9 cellular contexts compared by ENCODE assay signal in the genomic region with DNA sequence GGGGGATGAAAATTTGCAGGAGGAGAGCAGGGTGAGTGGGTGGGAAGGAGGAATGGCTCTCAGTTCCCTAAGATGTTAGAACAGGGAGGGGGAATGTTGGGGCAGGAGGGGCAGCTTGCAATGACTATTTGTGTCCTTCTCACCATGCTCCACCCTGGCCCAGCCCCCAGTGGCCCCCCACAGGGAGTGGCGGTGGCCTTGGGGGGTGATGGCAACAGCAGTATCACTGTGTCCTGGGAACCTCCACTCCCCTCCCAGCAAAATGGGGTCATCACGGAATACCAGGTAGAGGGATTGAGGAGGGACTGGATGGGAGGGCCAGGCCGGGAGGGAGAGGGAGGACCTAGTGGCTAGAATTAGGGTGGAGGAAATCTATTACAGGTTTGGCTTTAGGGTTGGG. TPM values are rescaled to one million over a fixed set of nuclear protein-coding genes. Genes with fewer than 3 reads are reported as not detected.
DNase-seq lines count a peak whose midpoint lies in the region; ATAC-seq and TF ChIP-seq lines count a peak whose summit lies in the region.
"Had no signal": no experiment of that assay in that cellular context is flagged by ENCODE, and none has a peak within 500 bp of the region (broad histone marks: within the 10 kb centered on the region; RNA-seq: fewer than 3 reads in every experiment).

No MANE protein-coding gene starts in this region.

- no peak for ATAC-seq in IMR-90 (ENCODE audit: low read depth)
- ATAC-seq in natural killer cell treated with Interleukin-12 subunit alpha and Interleukin-12 subunit beta and Interleukin-15 and Interleukin-18, amount 100 ng/mL, for 72 hours: no peak

- dilution Hi-C loops in IMR-90 (cut with HindIII; ENCODE audit: low sequenced_read_pairs, unreplicated experiment): no loop called here

- H3K4ac ChIP-seq in IMR-90 (ENCODE audit: low read depth, low read length): peak overlapping the region; percentile 42

- H2BK15ac ChIP-seq in IMR-90 (ENCODE audit: low read depth, low read length): no peak overlapping the region

- no peak overlapping the region for H2AK5ac ChIP-seq in IMR-90 (ENCODE audit: low read depth, low read length)

- in situ Hi-C loops in IMR-90 (cut with MboI; ENCODE audit: low sequenced_read_pairs): loop anchor here (5.0 kb wide), 1 partner anchor 77 kb away; the partner anchor contains the start of gene CCDC15

- H3K4me1 Mint-ChIP-seq in chondrocyte (ENCODE audit: low read depth): peaks cover 20% of the 10 kb centered on the region
- H3K4me1 Mint-ChIP-seq in natural killer cell treated with Interleukin-12 subunit alpha and Interleukin-12 subunit beta and Interleukin-15 and Interleukin-18, amount 100 ng/mL, for 72 hours (ENCODE audit: low read depth in 2 of 2): peaks cover 14 to 17% of the 10 kb centered on the region in 2 donors

- H3K36me3 Mint-ChIP-seq in chondrocyte (ENCODE audit: low read depth): peaks cover 3% of the 10 kb centered on the region
- H3K36me3 Mint-ChIP-seq in natural killer cell treated with Interleukin-12 subunit alpha and Interleukin-12 subunit beta and Interleukin-15 and Interleukin-18, amount 100 ng/mL, for 72 hours: no peaks in the 10 kb centered on the region

- H2BK5ac ChIP-seq in IMR-90 (ENCODE audit: low read depth, low read length, poor library complexity, severe bottlenecking): no peak overlapping the region

- H2BK20ac ChIP-seq in IMR-90 (ENCODE audit: low read depth, low read length): no peak overlapping the region

- no peak overlapping the region for H4K5ac ChIP-seq in IMR-90 (ENCODE audit: low read depth, low read length)

- H2BK120ac ChIP-seq in IMR-90 (ENCODE audit: low read depth, low read length): no peak overlapping the region; the same call in 1 of the 2 replicates

- peak overlapping the region; percentile 67 for H3K4me3 Mint-ChIP-seq in chondrocyte (ENCODE audit: unreplicated experiment)
- peak overlapping the region; percentile 84 for H3K4me3 Mint-ChIP-seq in natural killer cell treated with Interleukin-12 subunit alpha and Interleukin-12 subunit beta and Interleukin-15 and Interleukin-18, amount 100 ng/mL, for 72 hours

- no peaks in the 10 kb centered on the region for H3K9me3 Mint-ChIP-seq in chondrocyte (ENCODE audit: low read depth)
- H3K9me3 Mint-ChIP-seq in natural killer cell treated with Interleukin-12 subunit alpha and Interleukin-12 subunit beta and Interleukin-15 and Interleukin-18, amount 100 ng/mL, for 72 hours: no peaks in the 10 kb centered on the region

- TF ChIP-seq POLR2A in IMR-90 (IDR thresholded peaks at IDR 0.05; ENCODE audit: low read depth, low read length): no peak

- no peaks in the 10 kb centered on the region for H4K20me1 ChIP-seq in IMR-90 (ENCODE audit: insufficient read depth, low read length)

- H3K4me3 ChIP-seq in BJ (ENCODE audit: low read depth, low read length): peak overlapping the region; percentile 68; the same call in 1 of the 2 replicates
- peak overlapping the region; percentile 58; the same call in 1 of the 2 replicates for H3K4me3 ChIP-seq in IMR-90 (ENCODE audit: insufficient read depth, low read depth, low read length)

- H3K9me3 ChIP-seq in IMR-90 (ENCODE audit: control insufficient read depth, insufficient read depth, low read length): no peaks in the 10 kb centered on the region

- peak overlapping the region; percentile 80; a peak in 3 of 4 replicates for H4K8ac ChIP-seq in IMR-90 (ENCODE audit: low read depth in 2 of 2, low read length in 2 of 2)

- H3K27ac Mint-ChIP-seq in chondrocyte (ENCODE audit: unreplicated experiment): no peak overlapping the region
- no peak overlapping the region for H3K27ac Mint-ChIP-seq in natural killer cell treated with Interleukin-12 subunit alpha and Interleukin-12 subunit beta and Interleukin-15 and Interleukin-18, amount 100 ng/mL, for 72 hours

- peaks cover 3% of the 10 kb centered on the region for H3K4me1 ChIP-seq in IMR-90 (ENCODE audit: control insufficient read depth, insufficient read depth, low read length)

- peaks cover 32% of the 10 kb centered on the region for H3K27me3 Mint-ChIP-seq in chondrocyte (ENCODE audit: low read depth)
- peaks cover 28 to 33% of the 10 kb centered on the region in 2 donors for H3K27me3 Mint-ChIP-seq in natural killer cell treated with Interleukin-12 subunit alpha and Interleukin-12 subunit beta and Interleukin-15 and Interleukin-18, amount 100 ng/mL, for 72 hours

- H3K56ac ChIP-seq in IMR-90 (ENCODE audit: extremely low read depth, insufficient read depth, low read length): peak overlapping the region; percentile 7; the same call in 1 of the 2 replicates

- no CpG with 5 or more reads among the region's 3 CpGs for WGBS in IMR-90 (ENCODE audit: extremely low coverage in 2 of 2, insufficient read length in 1 of 2), 2 experiments

- H3K9me1 ChIP-seq in IMR-90 (ENCODE audit: insufficient read depth, low read length): no peaks in the 10 kb centered on the region; the same call in 1 of the 2 replicates

- no peak overlapping the region for H3K27ac ChIP-seq in IMR-90 (ENCODE audit: insufficient read depth, low read length)

- CTCF ChIA-PET in BJ (lab: Yijun Ruan, JAX) (interaction anchor here (1.3 to 3.0 kb wide), 16 partner anchors 9 to 257 kb away, joined by 3 to 26 read pairs (median 8); partner anchors contain the start of genes CCDC15, HEPACAM, HEPN1 and MSANTD2), IMR-90 (lab: Yijun Ruan, JAX) (interaction anchor here (0.6 to 1.5 kb wide), 5 partner anchors 9 to 230 kb away, joined by 3 to 19 read pairs (median 7); partner anchors contain the start of genes CCDC15 and ROBO3)

- TF ChIP-seq CTCF in BJ (IDR thresholded peaks at IDR 0.05; ENCODE audit: insufficient read depth, low read depth, low read length): no peak
- no peak for TF ChIP-seq CTCF in IMR-90 (conservative IDR thresholded peaks at IDR 0.05; ENCODE audit: low read depth, low read length)
- TF ChIP-seq CTCF in chondrocyte (IDR thresholded peaks at IDR 0.05): no peak

- peak overlapping the region; percentile 49; the same call in 1 of the 2 replicates for H3K23ac ChIP-seq in IMR-90 (ENCODE audit: low read depth, low read length)

- H3K18ac ChIP-seq in IMR-90 (ENCODE audit: low read depth, low read length): no peak overlapping the region

- peak overlapping the region; percentile 34; the same call in 1 of the 2 replicates for H3K14ac ChIP-seq in IMR-90 (replicated peaks; ENCODE audit: low read depth, low read length)

- TF ChIP-seq RAD21 in IMR-90 (IDR thresholded peaks at IDR 0.05; ENCODE audit: low read length): no peak

- H2AK9ac ChIP-seq in IMR-90 (replicated peaks; ENCODE audit: low read depth, low read length, poor library complexity): peak overlapping the region; percentile 87

- POLR2A ChIA-PET in BJ (lab: Charles Lee): no interaction called here
- POLR2A ChIA-PET in IMR-90 (lab: Charles Lee; ENCODE audit: unreplicated experiment): no interaction called here

- H2AFZ ChIP-seq in IMR-90 (replicated peaks; ENCODE audit: low read length, poor library complexity): peak overlapping the region; percentile 99

- no peak overlapping the region for H3K9ac ChIP-seq in IMR-90 (ENCODE audit: low read depth, low read length)

- no TSS peak for BruUV-seq in IMR-90 (replicated peaks; lab: Mats Ljungman, UMichigan)

- H3K36me3 ChIP-seq in BJ (ENCODE audit: control insufficient read depth, insufficient read depth, low read length): no peaks in the 10 kb centered on the region
- no peaks in the 10 kb centered on the region for H3K36me3 ChIP-seq in IMR-90 (ENCODE audit: control insufficient read depth, insufficient read depth, low read length)

- DNase-seq in BJ (ENCODE audit: low read depth) (no peak), IMR-90 (no peak), chondrocyte (ENCODE audit: low spot score) (no peak), SIG-M5 (lab: John Stamatoyannopoulos, UW) (no peak), NCI-H1417 treated with DMSO at 0.1 percent for 48 hours (lab: John Stamatoyannopoulos, UW) (no peak), DMS114 treated with DMSO at 0.1 percent for 48 hours (lab: John Stamatoyannopoulos, UW; ENCODE audit: unreplicated experiment) (no peak), GOT3 (lab: John Stamatoyannopoulos, UW) (no peak)
- no peak for DNase-seq in natural killer cell treated with Interleukin-12 subunit alpha and Interleukin-12 subunit beta and Interleukin-15 and Interleukin-18, amount 100 ng/mL, for 72 hours (ENCODE audit: low spot score)
- DNase-seq: GF-D8 had no signal

- H3K4me2 ChIP-seq in IMR-90 (ENCODE audit: low read depth, low read length): peak overlapping the region; percentile 65; the same call in 1 of the 2 replicates

- H4K91ac ChIP-seq in IMR-90 (ENCODE audit: insufficient read depth, low read depth, low read length): no peak overlapping the region

- peaks cover 16% of the 10 kb centered on the region for H3K27me3 ChIP-seq in BJ (ENCODE audit: control insufficient read depth, insufficient read depth, low read length)
- peaks cover 29% of the 10 kb centered on the region for H3K27me3 ChIP-seq in IMR-90 (ENCODE audit: control insufficient read depth, insufficient read depth, low read length)

- intact Hi-C loops in IMR-90 (cut with micrococcal nuclease): loop anchor here (5.0 to 10.0 kb wide), 2 partner anchors 267 to 529 kb away; no protein-coding TSS in a partner anchor

- H3K79me1 ChIP-seq in IMR-90 (ENCODE audit: low read depth in 1 of 2, low read length in 2 of 2): peaks cover 6 to 21% of the 10 kb centered on the region in 2 experiments; a peak in 3 of 4 replicates

RNA-seq across cellular contexts. Expression of gene ROBO3, which starts 10.2 kb away (rescaled TPM):
- polyA plus RNA-seq in BJ (2011; rRNA removed): 17.2 and 27.8 TPM in 2 replicates
- 9.3 and 12.1 TPM in 2 replicates for polyA minus RNA-seq in BJ (2011; rRNA and poly(A)+ RNA removed)
- 10.3 and 12.0 TPM in 2 replicates for total RNA-seq in IMR-90 (2012; rRNA removed)
- 54.1 and 64.5 TPM in 2 replicates for polyA plus RNA-seq in IMR-90 (2012; rRNA removed)
- 20.7 and 53.7 TPM in 2 replicates for polyA plus RNA-seq in IMR-90 (2012; cell fraction: cytosol; rRNA removed)
- 445 and 537 TPM in 2 replicates for polyA plus RNA-seq in IMR-90 (2012; cell fraction: nucleus; rRNA removed; ENCODE audit: low replicate concordance)
- 4.9 to 12.0 TPM (median 10.9 TPM) in 3 replicates for total RNA-seq in chondrocyte
- total RNA-seq in natural killer cell treated with Interleukin-12 subunit alpha and Interleukin-12 subunit beta and Interleukin-15 and Interleukin-18, amount 100 ng/mL, for 72 hours: 1 to 10 TPM; 5.3 to 7.9 TPM

RNA-seq across cellular contexts. Expression of gene ROBO4, which starts 22.3 kb away (rescaled TPM):
- 0.10 and 0.26 TPM in 2 replicates for polyA plus RNA-seq in BJ (2011; rRNA removed)
- 0.05 and 0.26 TPM in 2 replicates for polyA minus RNA-seq in BJ (2011; rRNA and poly(A)+ RNA removed)
- 0.56 and 0.72 TPM in 2 replicates for total RNA-seq in IMR-90 (2012; rRNA removed)
- 0.82 and 1.4 TPM in 2 replicates for polyA plus RNA-seq in IMR-90 (2012; rRNA removed)
- polyA plus RNA-seq in IMR-90 (2012; cell fraction: cytosol; rRNA removed): 0.55 and 1.0 TPM in 2 replicates
- 1.3 and 3.6 TPM in 2 replicates for polyA plus RNA-seq in IMR-90 (2012; cell fraction: nucleus; rRNA removed; ENCODE audit: low replicate concordance)
- not detected in 3 replicates for total RNA-seq in chondrocyte
- total RNA-seq in natural killer cell treated with Interleukin-12 subunit alpha and Interleukin-12 subunit beta and Interleukin-15 and Interleukin-18, amount 100 ng/mL, for 72 hours: not detected

RNA-seq across cellular contexts. Expression of gene HEPN1, which starts 43.6 kb away (rescaled TPM):
- polyA plus RNA-seq in BJ (2011; rRNA removed): not detected in 2 replicates
- not detected in 2 replicates for polyA minus RNA-seq in BJ (2011; rRNA and poly(A)+ RNA removed)
- not detected in 2 replicates for total RNA-seq in IMR-90 (2012; rRNA removed)
- not detected in 2 replicates for polyA plus RNA-seq in IMR-90 (2012; rRNA removed)
- polyA plus RNA-seq in IMR-90 (2012; cell fraction: cytosol; rRNA removed): not detected in 2 replicates
- polyA plus RNA-seq in IMR-90 (2012; cell fraction: nucleus; rRNA removed; ENCODE audit: low replicate concordance): not detected in 2 replicates
- not detected in 3 replicates for total RNA-seq in chondrocyte
- total RNA-seq in natural killer cell treated with Interleukin-12 subunit alpha and Interleukin-12 subunit beta and Interleukin-15 and Interleukin-18, amount 100 ng/mL, for 72 hours: not detected
